ENCODE assay signal across 10 cellular contexts in the genomic region with DNA sequence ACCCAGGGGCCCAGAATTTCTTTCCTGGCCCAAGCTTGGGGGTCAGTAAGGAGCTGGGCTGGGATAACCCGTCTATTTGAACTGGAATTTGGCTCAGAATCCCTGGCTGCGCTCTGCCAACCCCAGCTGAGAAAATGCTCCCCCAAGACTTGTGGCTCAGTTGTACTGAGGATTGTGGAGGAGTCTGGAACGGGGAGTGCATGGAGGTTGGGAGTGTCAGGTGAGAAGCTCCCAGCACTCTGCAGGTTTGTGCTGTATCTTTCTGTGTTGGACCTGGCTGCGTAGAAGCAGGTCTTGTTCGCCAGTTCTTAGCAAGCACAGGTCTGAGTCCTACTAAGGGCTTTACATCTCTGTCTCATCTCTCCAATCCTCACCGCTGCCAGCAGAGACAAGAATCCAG. TPM values are rescaled to one million over a fixed set of nuclear protein-coding genes. Genes with fewer than 3 reads are reported as not detected.
DNase-seq lines count a peak whose midpoint lies in the region; ATAC-seq, FAIRE-seq and TF ChIP-seq lines count a peak whose summit lies in the region.
"Had no signal": no experiment of that assay in that cellular context is flagged by ENCODE, and none has a peak within 500 bp of the region (broad histone marks: within the 10 kb centered on the region; RNA-seq: fewer than 3 reads in every experiment).

No MANE protein-coding gene starts in this region.

- no peaks in the 10 kb centered on the region for H3K36me3 Mint-ChIP-seq in T-helper 1 cell treated with Interleukin-12 subunit alpha and Interleukin-12 subunit beta and Interleukin-4 antibody, amounts not matched to agents 30 μg/mL and 1 μg/mL, for 36 hours (ENCODE audit: low read depth)

- TF ChIP-seq RAD21 in K562 (CRISPR knock-in tag; conservative IDR thresholded peaks at IDR 0.05 in 1 of 2, IDR thresholded peaks at IDR 0.05 in 1 of 2), result no peak

- peak; percentile 15 for FAIRE-seq in K562 (lab: Jason Lieb, UNC)
- FAIRE-seq: A204.1 had no signal

- peak overlapping the region; percentile 71; the same call in 1 of the 2 replicates for H3K4me2 ChIP-seq in K562 (ENCODE audit: insufficient read depth, low read length)

- peak overlapping the region; percentile 71 for H3K4me3 Mint-ChIP-seq in T-helper 1 cell treated with Interleukin-12 subunit alpha and Interleukin-12 subunit beta and Interleukin-4 antibody, amounts not matched to agents 30 μg/mL and 1 μg/mL, for 36 hours

- no peak for TF ChIP-seq CTCF in K562 (IDR thresholded peaks at IDR 0.05 in 2 of 3, conservative IDR thresholded peaks at IDR 0.05 in 1 of 3; ENCODE audit: insufficient read depth in 2 of 3, low read depth in 1 of 3, low read length in 3 of 3)
- TF ChIP-seq CTCF in lower lobe of right lung (IDR thresholded peaks at IDR 0.05), result no peak

- ATAC-seq in K562 (peak; percentile 5; the same call in 2 of the 3 replicates), lower lobe of right lung (no peak), HG03159 (IDR thresholded peaks at IDR 0.05; ENCODE audit: unreplicated experiment) (no peak)

- no peaks in the 10 kb centered on the region for H3K79me2 ChIP-seq in K562 (ENCODE audit: control insufficient read depth, insufficient read depth, low read length)

- in situ Hi-C loops in K562 (cut with MboI), result no loop called here

- H3K4me3 ChIP-seq in K562 (no peak overlapping the region), lower lobe of right lung (peak overlapping the region; percentile 82), subcutaneous abdominal adipose tissue (ENCODE audit: low read depth in 1 of 5, low read length in 5 of 5) (peak overlapping the region in 4 of 5 donors; percentile 19 to 69 (median 56))

- intact Hi-C loops in K562 (cut with micrococcal nuclease) (loop anchor here (10.0 kb wide), 1 partner anchor 112 kb away; a partner anchor contains a TSS), lower lobe of right lung (cut with DNase I) (no loop called here)

- no peak for TF ChIP-seq POLR2A in K562 (conservative IDR thresholded peaks at IDR 0.05)

- CTCF ChIA-PET in K562 (lab: Yijun Ruan, JAX; ENCODE audit: low intra/inter-chr PET ratio), result no interaction called here

- BruUV-seq in K562 (replicated peaks; lab: Mats Ljungman, UMichigan), result no TSS peak

- H3K27me3 Mint-ChIP-seq in T-helper 1 cell treated with Interleukin-12 subunit alpha and Interleukin-12 subunit beta and Interleukin-4 antibody, amounts not matched to agents 30 μg/mL and 1 μg/mL, for 36 hours (ENCODE audit: low read depth), result peaks cover 41% of the 10 kb centered on the region

- H3K36me3 ChIP-seq in K562 (ENCODE audit: control insufficient read depth, insufficient read depth, low read length) (no peaks in the 10 kb centered on the region), lower lobe of right lung (no peaks in the 10 kb centered on the region), subcutaneous abdominal adipose tissue (ENCODE audit: control insufficient read depth in 5 of 5, insufficient read depth in 5 of 5, low read length in 5 of 5) (peaks cover 0 to 3% (median 0%) of the 10 kb centered on the region in 5 donors)

- H3K4me1 ChIP-seq in K562 (replicated peaks in 1 of 2; ENCODE audit: control insufficient read depth in 2 of 2, insufficient read depth in 2 of 2, low read length in 2 of 2) (peaks cover 17 to 26% of the 10 kb centered on the region in 2 experiments), lower lobe of right lung (peaks cover 31% of the 10 kb centered on the region), subcutaneous abdominal adipose tissue (ENCODE audit: control insufficient read depth in 5 of 5, insufficient read depth in 5 of 5, low read length in 5 of 5) (peaks cover 10 to 40% (median 34%) of the 10 kb centered on the region in 5 donors)

- no peaks in the 10 kb centered on the region for H3K9me1 ChIP-seq in K562 (ENCODE audit: control insufficient read depth, insufficient read depth, low read length)

- peaks cover 26% of the 10 kb centered on the region for H3K4me1 Mint-ChIP-seq in T-helper 1 cell treated with Interleukin-12 subunit alpha and Interleukin-12 subunit beta and Interleukin-4 antibody, amounts not matched to agents 30 μg/mL and 1 μg/mL, for 36 hours (ENCODE audit: low read depth)

- 60% methylated on average over 6 of the region's 6 CpGs for WGBS in K562 (ENCODE audit: insufficient coverage, low coverage, missing lambda C conversion rate)

- H3K9ac ChIP-seq in K562 (ENCODE audit: insufficient read depth in 1 of 2, low read depth in 2 of 2, low read length in 2 of 2), result peak overlapping the region; percentile 46 to 88; a peak in 3 of 4 replicates
- peak overlapping the region in 1 of 5 donors; percentile 35 for H3K9ac ChIP-seq in subcutaneous abdominal adipose tissue (ENCODE audit: low read length in 5 of 5)

- POLR2A ChIA-PET in K562 (lab: Yijun Ruan, JAX), result interaction anchor here (0.7 to 2.3 kb wide), 11 partner anchors 14 to 554 kb away, joined by 3 to 12 read pairs (median 3); a partner anchor contains a TSS

- no peaks in the 10 kb centered on the region for H3K9me3 Mint-ChIP-seq in T-helper 1 cell treated with Interleukin-12 subunit alpha and Interleukin-12 subunit beta and Interleukin-4 antibody, amounts not matched to agents 30 μg/mL and 1 μg/mL, for 36 hours

- H3K27me3 ChIP-seq in K562 (ENCODE audit: control insufficient read depth in 2 of 2, insufficient read depth in 2 of 2, low read length in 2 of 2), result no peaks in the 10 kb centered on the region
- no peaks in the 10 kb centered on the region for H3K27me3 ChIP-seq in lower lobe of right lung (ENCODE audit: low read depth)
- H3K27me3 ChIP-seq in subcutaneous abdominal adipose tissue (ENCODE audit: control insufficient read depth in 5 of 5, insufficient read depth in 4 of 5, low read length in 5 of 5), result no peaks in the 10 kb centered on the region

- H2AFZ ChIP-seq in K562 (ENCODE audit: low read depth, low read length), result peak overlapping the region; percentile 99

- DNase-seq in T-helper 1 cell, result no peak
- DNase-seq in K562 (ENCODE audit: extremely low read depth in 1 of 4, low spot score in 3 of 4), result no peak
- DNase-seq in lower lobe of right lung, result no peak
- no peak for DNase-seq in RPMI8226
- DNase-seq in NOMO-1 (lab: John Stamatoyannopoulos, UW; ENCODE audit: unreplicated experiment in 2 of 2), result no peak
- DNase-seq: NCI-H446 had no signal

- TF ChIP-seq EP300 in K562 (IDR thresholded peaks at IDR 0.05; ENCODE audit: low read length), result no peak

- H3K27ac Mint-ChIP-seq in T-helper 1 cell treated with Interleukin-12 subunit alpha and Interleukin-12 subunit beta and Interleukin-4 antibody, amounts not matched to agents 30 μg/mL and 1 μg/mL, for 36 hours, result peak overlapping the region; percentile 63

- no peaks in the 10 kb centered on the region for H4K20me1 ChIP-seq in K562 (replicated peaks; ENCODE audit: control insufficient read depth, insufficient read depth, low read length)

- H3K9me3 ChIP-seq in K562 (replicated peaks; ENCODE audit: control insufficient read depth, insufficient read depth, low read depth, low read length), result no peaks in the 10 kb centered on the region
- H3K9me3 ChIP-seq in lower lobe of right lung, result no peaks in the 10 kb centered on the region
- H3K9me3 ChIP-seq in subcutaneous abdominal adipose tissue (ENCODE audit: control insufficient read depth in 5 of 5, low read length in 5 of 5), result no peaks in the 10 kb centered on the region

- H3K27ac ChIP-seq in K562 (ENCODE audit: extremely low read depth, low read depth, low read length), result peak overlapping the region; percentile 60; the same call in 1 of the 3 replicates
- peak overlapping the region; percentile 81 for H3K27ac ChIP-seq in lower lobe of right lung
- H3K27ac ChIP-seq in subcutaneous abdominal adipose tissue (ENCODE audit: low read depth, low read length), result peak overlapping the region; percentile 9

TF ChIP-seq in K562, 482 proteins besides CTCF, POLR2A, EP300 and RAD21 (continues in another document):
- TF ChIP-seq CREB1 (IDR thresholded peaks at IDR 0.05), result no peak
- TF ChIP-seq CREB1 (CRISPR knock-in tag; IDR thresholded peaks at IDR 0.05), result 0 out of 2 replicates have a peak, but pooled peaks have one; percentile 8

RNA-seq across cellular contexts. Expression of a gene that starts 1.6 kb away (rescaled TPM):
- total RNA-seq in K562 (2011; cell fraction: chromatin; rRNA removed; ENCODE audit: low replicate concordance), result 0.86 and 1.4 TPM in 2 replicates
- total RNA-seq in K562 (2011; cell fraction: nucleolus; rRNA removed), result 0.67 and 1.4 TPM in 2 replicates
- total RNA-seq in K562 (2011; cell fraction: nucleoplasm; rRNA removed), result 0.66 and 0.84 TPM in 2 replicates
- 0.33 and 0.54 TPM in 2 replicates for total RNA-seq in K562 (2014; rRNA removed)
- total RNA-seq in K562 (2014; rRNA removed; fragmentation: Illumina TruSeq; extraction: Trizol), result 0.45 and 0.51 TPM in 2 replicates
- 0.34 and 0.36 TPM in 2 replicates for total RNA-seq in K562 (2015; rRNA removed; fragmentation: Illumina TruSeq; extraction: Trizol)
- 0.49 and 0.55 TPM in 2 replicates for total RNA-seq in K562 (2021)
- polyA plus RNA-seq in K562 (2011; rRNA removed), result 0.34 and 0.54 TPM in 2 replicates
- polyA plus RNA-seq in K562 (2011; cell fraction: cytosol; rRNA removed), result 0.19 and 0.45 TPM in 2 replicates
- 0.81 and 0.90 TPM in 2 replicates for polyA plus RNA-seq in K562 (2011; cell fraction: nucleus; rRNA removed)
- polyA plus RNA-seq in K562 (2012), result 0.49 and 0.76 TPM in 2 replicates
- polyA plus RNA-seq in K562 (2014; fragmentation: Illumina TruSeq; extraction: Trizol), result 0.16 and 0.66 TPM in 2 replicates
- polyA plus RNA-seq in K562 (2014; fragmentation: Nextera tagmentation; extraction: Ambion mirVana), result under 1 TPM; 0.03 to 0.10 TPM
- 0.13 and 0.80 TPM in 2 replicates for polyA plus RNA-seq in K562 (2014; rRNA removed)
- polyA minus RNA-seq in K562 (2011; rRNA and poly(A)+ RNA removed), result 0.25 and 0.27 TPM in 2 replicates
- polyA minus RNA-seq in K562 (2011; cell fraction: cytosol; rRNA and poly(A)+ RNA removed), result not detected in 2 replicates
- polyA minus RNA-seq in K562 (2011; cell fraction: nucleus; rRNA and poly(A)+ RNA removed), result 0.27 and 0.56 TPM in 2 replicates
- total RNA-seq in lower lobe of right lung, result 41.9 TPM

RNA-seq across cellular contexts. Expression of a gene that starts 53.3 kb away (rescaled TPM):
- 10.7 and 18.5 TPM in 2 replicates for total RNA-seq in K562 (2011; cell fraction: chromatin; rRNA removed; ENCODE audit: low replicate concordance)
- total RNA-seq in K562 (2011; cell fraction: nucleolus; rRNA removed), result 8.7 and 9.7 TPM in 2 replicates
- total RNA-seq in K562 (2011; cell fraction: nucleoplasm; rRNA removed), result 11.4 and 13.0 TPM in 2 replicates
- total RNA-seq in K562 (2014; rRNA removed), result 6.2 and 7.0 TPM in 2 replicates
- total RNA-seq in K562 (2014; rRNA removed; fragmentation: Illumina TruSeq; extraction: Trizol), result 8.3 and 9.4 TPM in 2 replicates
- 11.3 and 11.9 TPM in 2 replicates for total RNA-seq in K562 (2015; rRNA removed; fragmentation: Illumina TruSeq; extraction: Trizol)
- 6.9 and 7.4 TPM in 2 replicates for total RNA-seq in K562 (2021)
- 8.0 and 9.7 TPM in 2 replicates for polyA plus RNA-seq in K562 (2011; rRNA removed)
- 2.4 and 6.8 TPM in 2 replicates for polyA plus RNA-seq in K562 (2011; cell fraction: cytosol; rRNA removed)
- 9.0 and 14.4 TPM in 2 replicates for polyA plus RNA-seq in K562 (2011; cell fraction: nucleus; rRNA removed)
- polyA plus RNA-seq in K562 (2012), result 4.6 and 5.2 TPM in 2 replicates
- 6.8 and 7.3 TPM in 2 replicates for polyA plus RNA-seq in K562 (2014; fragmentation: Illumina TruSeq; extraction: Trizol)
- polyA plus RNA-seq in K562 (2014; fragmentation: Nextera tagmentation; extraction: Ambion mirVana), result 1 to 10 TPM; 2.1 to 3.3 TPM
- 3.8 and 4.5 TPM in 2 replicates for polyA plus RNA-seq in K562 (2014; rRNA removed)
- 18.1 and 28.7 TPM in 2 replicates for polyA minus RNA-seq in K562 (2011; rRNA and poly(A)+ RNA removed)
- 7.3 and 7.8 TPM in 2 replicates for polyA minus RNA-seq in K562 (2011; cell fraction: cytosol; rRNA and poly(A)+ RNA removed)
- polyA minus RNA-seq in K562 (2011; cell fraction: nucleus; rRNA and poly(A)+ RNA removed), result 7.9 and 17.7 TPM in 2 replicates
- total RNA-seq in lower lobe of right lung, result 11.6 TPM

Comparison
In these comparisons a context has a peak if more than half of its experiments do, and no peak if none do; other contexts are left out.
1. H3K27ac ChIP-seq: peak in every context shown above with its lines; median percentile 81 in lower lobe of right lung; 60 in K562; 9 in subcutaneous abdominal adipose tissue.
2. RNA of a gene that starts 1.6 kb away (total RNA-seq): 41.9 TPM in lower lobe of right lung (single experiment); 0.33 to 1.4 TPM in K562; every median in the first group is over 10 times any median in the second.